ENCODE assay signal across 2 cellular contexts in genomic region chr19:44745887-44746600, GRCh38.
TF ChIP-seq lines count a peak whose summit lies in the region.

No MANE protein-coding gene starts in this region.

TF ChIP-seq in A549, 52 proteins besides CTCF, POLR2A, EP300 and RAD21:
- TF ChIP-seq HDAC2 (IDR thresholded peaks at IDR 0.05), result no peak
- peak; percentile 18; the same call in 1 of the 2 replicates for TF ChIP-seq KDM1A (IDR thresholded peaks at IDR 0.05; ENCODE audit: low read depth)
- TF ChIP-seq BHLHE40 (IDR thresholded peaks at IDR 0.05; ENCODE audit: low read depth, low read length), result no peak
- peak; percentile 78 for TF ChIP-seq ZFP36 (IDR thresholded peaks at IDR 0.05; ENCODE audit: borderline replicate concordance, partially characterized antibody)
- 0 out of 2 replicates have a peak, but pooled peaks have one; percentile 40 for TF ChIP-seq GATA3 (IDR thresholded peaks at IDR 0.05; ENCODE audit: borderline replicate concordance)
- no peak for TF ChIP-seq MAX (IDR thresholded peaks at IDR 0.05)
- no peak for TF ChIP-seq ZSCAN20 (CRISPR knock-in tag; IDR thresholded peaks at IDR 0.05)

TF ChIP-seq in H1, 55 proteins besides CTCF, POLR2A, EP300 and RAD21:
- TF ChIP-seq JUN (IDR thresholded peaks at IDR 0.05; ENCODE audit: low read depth, low read length) (no peak), MAX (IDR thresholded peaks at IDR 0.05) (no peak), NANOG (IDR thresholded peaks at IDR 0.05; ENCODE audit: insufficient read depth, low read depth, low read length, poor library complexity, severe bottlenecking) (no peak), SP4 (IDR thresholded peaks at IDR 0.05; ENCODE audit: low read length) (no peak), TCF12 (IDR thresholded peaks at IDR 0.05; ENCODE audit: low read depth, low read length) (no peak), SP2 (IDR thresholded peaks at IDR 0.05; ENCODE audit: low read length) (no peak), E2F6 (IDR thresholded peaks at IDR 0.05) (no peak), GABPA (IDR thresholded peaks at IDR 0.05; ENCODE audit: borderline replicate concordance, insufficient read depth, low read length) (no peak), HDAC6 (IDR thresholded peaks at IDR 0.05; ENCODE audit: low read depth, low read length) (no peak), KDM5A (IDR thresholded peaks at IDR 0.05; ENCODE audit: low read length) (no peak), CHD2 (IDR thresholded peaks at IDR 0.05; ENCODE audit: low read length) (no peak), SIX5 (IDR thresholded peaks at IDR 0.05; ENCODE audit: low read depth, low read length) (no peak), SAP30 (IDR thresholded peaks at IDR 0.05; ENCODE audit: insufficient read depth, insufficient replicate concordance, low read length) (no peak)
